ENCODE assay signal across 26 cellular contexts in the genomic region with DNA sequence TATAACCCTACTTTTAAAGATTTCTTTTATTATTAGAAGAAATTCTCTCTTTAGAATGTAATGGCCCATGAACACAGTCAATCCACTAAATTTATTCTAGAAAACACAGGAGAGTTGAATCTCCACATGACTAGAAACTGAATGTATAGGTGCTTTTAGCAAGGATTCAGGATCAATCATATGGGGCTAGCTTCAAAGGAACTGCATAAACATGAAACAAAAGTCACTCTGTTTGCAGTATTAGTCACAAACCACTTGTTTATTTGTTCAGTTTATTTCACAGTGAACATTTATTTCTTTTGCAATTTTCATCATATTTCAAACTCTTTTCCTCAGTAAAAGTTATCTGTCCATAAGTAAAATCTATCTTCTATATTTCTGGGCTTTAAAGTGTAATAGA.
DNase-seq lines count a peak whose midpoint lies in the region; ATAC-seq, FAIRE-seq and TF ChIP-seq lines count a peak whose summit lies in the region.
"Had no signal": no experiment of that assay in that cellular context is flagged by ENCODE, and none has a peak within 500 bp of the region (broad histone marks: within the 10 kb centered on the region; RNA-seq: fewer than 3 reads in every experiment).

No MANE protein-coding gene starts in this region.

- no peak overlapping the region for H3K9ac ChIP-seq in mammary epithelial cell (ENCODE audit: insufficient read depth, low read length)
- H3K9ac ChIP-seq: BLaER1 treated with 17β-estradiol and CSF1 and Interleukin-3, amounts not matched to agents 10 nM and 100 nM had no signal

- intact Hi-C loops in MCF 10A (cut with micrococcal nuclease) = no loop called here
- intact Hi-C loops in mammary epithelial cell (cut with micrococcal nuclease) = no loop called here

- DNase-seq in MCF 10A (ENCODE audit: unreplicated experiment) = peak; percentile 38
- DNase-seq in mammary epithelial cell = no peak
- DNase-seq in NCI-H460 (ENCODE audit: extremely low read depth, low read depth) = peak; percentile 26
- DNase-seq in bronchial epithelial cell (ENCODE audit: low read depth) = peak; percentile 0
- DNase-seq in renal cortical epithelial cell (ENCODE audit: low read depth) = peak; percentile 9
- DNase-seq in EL = no peak
- DNase-seq: Calu3; CD4-positive, alpha-beta memory T cell; DMS153; H9; HFFc6; MG63; NCI-H1417; NCI-H187; NCI-H2107; NCI-H510A; NCI-H748 treated with DMSO at 0.1 percent for 48 hours; SHP77 treated with DMSO at 0.1 percent for 48 hours; T-cell had no signal

- POLR2A ChIA-PET in MCF 10A (lab: Yijun Ruan, JAX) = interaction anchor here (0.7 kb wide), 1 partner anchor 559 kb away, joined by 3 read pairs; no protein-coding TSS in a partner anchor

- no peaks in the 10 kb centered on the region for H3K4me1 ChIP-seq in mammary epithelial cell (ENCODE audit: insufficient read depth, low read length)
- H3K4me1 ChIP-seq: BLaER1 treated with 17β-estradiol and CSF1 and Interleukin-3, amounts not matched to agents 10 nM and 100 nM had no signal

- H3K27me3 Mint-ChIP-seq in MCF 10A (ENCODE audit: insufficient read depth, unreplicated experiment) = peaks cover 12% of the 10 kb centered on the region
- H3K27me3 Mint-ChIP-seq: CD4-positive, alpha-beta memory T cell; IgD-negative memory B cell; T-cell had no signal

- H3K9me3 Mint-ChIP-seq in MCF 10A (ENCODE audit: unreplicated experiment) = peaks cover 8% of the 10 kb centered on the region

- no peaks in the 10 kb centered on the region for H3K79me2 ChIP-seq in mammary epithelial cell (ENCODE audit: insufficient read depth, low read length)

- TF ChIP-seq CTCF in MCF 10A (IDR thresholded peaks at IDR 0.05; ENCODE audit: unreplicated experiment) (no peak), mammary epithelial cell (conservative IDR thresholded peaks at IDR 0.05 in 1 of 2, IDR thresholded peaks at IDR 0.05 in 1 of 2; ENCODE audit: extremely low read depth in 1 of 2, insufficient read depth in 1 of 2, low read depth in 1 of 2, low read length in 2 of 2) (no peak), bronchial epithelial cell (IDR thresholded peaks at IDR 0.05; ENCODE audit: insufficient read depth, low read length, severe bottlenecking) (no peak)

- in situ Hi-C loops in mammary epithelial cell (cut with MboI; ENCODE audit: low sequenced_read_pairs in 2 of 2) = no loop called here

- H4K20me1 ChIP-seq in mammary epithelial cell (ENCODE audit: insufficient read depth, low read length) = no peaks in the 10 kb centered on the region
- H4K20me1 ChIP-seq: BLaER1 treated with 17β-estradiol and CSF1 and Interleukin-3, amounts not matched to agents 10 nM and 100 nM had no signal

- BruUV-seq in MCF 10A (replicated peaks; lab: Mats Ljungman, UMichigan) (no TSS peak), mammary epithelial cell (replicated peaks; lab: Mats Ljungman, UMichigan) (no TSS peak)

- FAIRE-seq in bronchial epithelial cell (lab: Jason Lieb, UNC) = no peak

- H3K27ac ChIP-seq in mammary epithelial cell (ENCODE audit: insufficient read depth, low read depth, low read length) = no peak overlapping the region
- H3K27ac ChIP-seq: 22Rv1; BLaER1 treated with 17β-estradiol and CSF1 and Interleukin-3, amounts not matched to agents 10 nM and 100 nM; RWPE1 had no signal

- CTCF ChIA-PET in MCF 10A (lab: Yijun Ruan, JAX) = no interaction called here
- CTCF ChIA-PET in mammary epithelial cell (lab: Charles Lee; ENCODE audit: low non-redundant PET) = no interaction called here

- H2AFZ ChIP-seq in mammary epithelial cell (ENCODE audit: low read depth, low read length) = no peak overlapping the region

- H3K36me3 ChIP-seq in mammary epithelial cell (ENCODE audit: insufficient read depth, low read length) = no peaks in the 10 kb centered on the region
- H3K36me3 ChIP-seq in bronchial epithelial cell (ENCODE audit: control insufficient read depth, insufficient read depth, low read length) = no peaks in the 10 kb centered on the region
- H3K36me3 ChIP-seq: BLaER1 treated with 17β-estradiol and CSF1 and Interleukin-3, amounts not matched to agents 10 nM and 100 nM; MG63 had no signal

- no peak overlapping the region for H3K27ac Mint-ChIP-seq in MCF 10A (ENCODE audit: low read depth, unreplicated experiment)
- H3K27ac Mint-ChIP-seq: CD4-positive, alpha-beta memory T cell; H9; HFFc6; IgD-negative memory B cell; T-cell had no signal

- H3K4me3 Mint-ChIP-seq in MCF 10A (ENCODE audit: unreplicated experiment) = no peak overlapping the region
- H3K4me3 Mint-ChIP-seq: CD4-positive, alpha-beta memory T cell; H9; HFFc6; IgD-negative memory B cell; T-cell had no signal

- H3K27me3 ChIP-seq in mammary epithelial cell (ENCODE audit: insufficient read depth, low read length) = no peaks in the 10 kb centered on the region
- no peaks in the 10 kb centered on the region for H3K27me3 ChIP-seq in bronchial epithelial cell (ENCODE audit: control insufficient read depth, insufficient read depth, low read length)
- H3K27me3 ChIP-seq: BLaER1 treated with 17β-estradiol and CSF1 and Interleukin-3, amounts not matched to agents 10 nM and 100 nM; MG63 had no signal

- no peak for ATAC-seq in GM18907 (IDR thresholded peaks at IDR 0.05; ENCODE audit: unreplicated experiment)
- no peak for ATAC-seq in HG02973 (IDR thresholded peaks at IDR 0.05; ENCODE audit: unreplicated experiment)
- ATAC-seq: SK-N-SH treated with all-trans-retinoic acid at 6 μM for 48 hours, T-cell had no signal

- dilution Hi-C loops in mammary epithelial cell (cut with HindIII; ENCODE audit: low sequenced_read_pairs) = no loop called here

- H3K9me3 ChIP-seq in mammary epithelial cell (replicated peaks; ENCODE audit: insufficient read depth, low read length) = no peaks in the 10 kb centered on the region
- H3K9me3 ChIP-seq: BLaER1 treated with 17β-estradiol and CSF1 and Interleukin-3, amounts not matched to agents 10 nM and 100 nM; MG63 had no signal

- H3K4me3 ChIP-seq in mammary epithelial cell (replicated peaks in 1 of 3; ENCODE audit: insufficient read depth in 1 of 3, low read depth in 2 of 3, low read length in 3 of 3) = no peak overlapping the region
- no peak overlapping the region for H3K4me3 ChIP-seq in bronchial epithelial cell (ENCODE audit: low read depth, low read length)
- H3K4me3 ChIP-seq: BLaER1 treated with 17β-estradiol and CSF1 and Interleukin-3, amounts not matched to agents 10 nM and 100 nM; MG63 had no signal

- H3K36me3 Mint-ChIP-seq in MCF 10A (ENCODE audit: insufficient read depth, unreplicated experiment) = no peaks in the 10 kb centered on the region
- H3K36me3 Mint-ChIP-seq: CD4-positive, alpha-beta memory T cell; IgD-negative memory B cell; T-cell had no signal

- H3K4me1 Mint-ChIP-seq in MCF 10A (ENCODE audit: insufficient read depth, unreplicated experiment) = no peaks in the 10 kb centered on the region
- H3K4me1 Mint-ChIP-seq: CD4-positive, alpha-beta memory T cell; H9; IgD-negative memory B cell; T-cell had no signal

- no peak overlapping the region for H3K4me2 ChIP-seq in mammary epithelial cell (ENCODE audit: insufficient read depth, low read depth, low read length)
- H3K4me2 ChIP-seq: BLaER1 treated with 17β-estradiol and CSF1 and Interleukin-3, amounts not matched to agents 10 nM and 100 nM had no signal

Comparison
In these comparisons a context has a peak if more than half of its experiments do, and no peak if none do; other contexts are left out.
1. DNase-seq: peak in MCF 10A (single experiment), NCI-H460 (single experiment), bronchial epithelial cell (single experiment) and renal cortical epithelial cell (single experiment); none in mammary epithelial cell (single experiment) and EL (single experiment).